In genomic region chr17:64938925-64939474, GRCh38 we compare ENCODE assay signal across 8 cellular contexts. TPM values are rescaled to one million over a fixed set of nuclear protein-coding genes. Genes with fewer than 3 reads are reported as not detected.
DNase-seq lines count a peak whose midpoint lies in the region; ATAC-seq, FAIRE-seq and TF ChIP-seq lines count a peak whose summit lies in the region.

No MANE protein-coding gene starts in this region.

- DNase-seq in AG20443 (ENCODE audit: low spot score): peak; percentile 60
- DNase-seq in RPMI8226: peak; percentile 19
- peak; percentile 44 for DNase-seq in amniotic epithelial cell (ENCODE audit: low read depth)
- peak; percentile 74 for DNase-seq in kidney
- DNase-seq in stimulated activated CD4-positive, alpha-beta T cell treated with anti-CD3 and anti-CD28 coated beads, TNF-alpha, amount 100 ng/mL, for 4 hours (ENCODE audit: low read depth in 3 of 3): peak; percentile 19 to 42 (median 29)

- intact Hi-C loops in kidney (cut with DNase I): no loop called here

- no peak overlapping the region for H3K9ac ChIP-seq in kidney (ENCODE audit: low read length in 2 of 2)

- peaks cover 0 to 5% of the 10 kb centered on the region in 2 donors for H3K4me1 ChIP-seq in kidney (ENCODE audit: control insufficient read depth in 1 of 2, insufficient read depth in 1 of 2, low read depth in 1 of 2, low read length in 2 of 2)

- no peak overlapping the region for H3K4me3 ChIP-seq in kidney (ENCODE audit: low read length in 2 of 2)

- peak; percentile 63 for ATAC-seq in GM21390 (IDR thresholded peaks at IDR 0.05; ENCODE audit: unreplicated experiment)
- no peak for ATAC-seq in HG03039 (IDR thresholded peaks at IDR 0.05; ENCODE audit: unreplicated experiment)
- ATAC-seq in HG02981 (IDR thresholded peaks at IDR 0.05; ENCODE audit: unreplicated experiment): no peak

- no peak for FAIRE-seq in kidney (lab: Jason Lieb, UNC)

- no peaks in the 10 kb centered on the region for H3K36me3 ChIP-seq in kidney (ENCODE audit: control insufficient read depth in 1 of 2, insufficient read depth in 2 of 2, low read length in 2 of 2)

- H3K27ac ChIP-seq in kidney (ENCODE audit: low read depth in 2 of 2, low read length in 2 of 2): no peak overlapping the region

- H3K9me3 ChIP-seq in kidney (ENCODE audit: control insufficient read depth in 1 of 2, low read length in 2 of 2): no peaks in the 10 kb centered on the region

- peak; percentile 67 for TF ChIP-seq CTCF in kidney (IDR thresholded peaks at IDR 0.05; ENCODE audit: borderline replicate concordance, extremely low read depth, insufficient read depth)

RNA-seq across cellular contexts. Expression of gene LRRC37A3, which starts 19.7 kb away (rescaled TPM):
- 14.3 TPM for total RNA-seq in kidney
- polyA plus RNA-seq in kidney (ENCODE audit: insufficient read depth, low read depth, low replicate concordance): 13.3 TPM

Comparison
In these comparisons a context has a peak if more than half of its experiments do, and no peak if none do; other contexts are left out.
1. DNase-seq: peak in every context shown above with its lines; median percentile 74 in kidney; 60 in AG20443; 44 in amniotic epithelial cell; 29 in stimulated activated CD4-positive, alpha-beta T cell treated with anti-CD3 and anti-CD28 coated beads, TNF-alpha, amount 100 ng/mL, for 4 hours; 19 in RPMI8226.